ENCODE assay signal across 1 cellular context in genomic region chr9:95459867-95460626, GRCh38.
TF ChIP-seq lines count a peak whose summit lies in the region.

No MANE protein-coding gene starts in this region.

TF ChIP-seq in WTC11, 78 proteins besides CTCF, POLR2A, EP300 and RAD21 (continued from another document):
- TF ChIP-seq, protein P1, sequence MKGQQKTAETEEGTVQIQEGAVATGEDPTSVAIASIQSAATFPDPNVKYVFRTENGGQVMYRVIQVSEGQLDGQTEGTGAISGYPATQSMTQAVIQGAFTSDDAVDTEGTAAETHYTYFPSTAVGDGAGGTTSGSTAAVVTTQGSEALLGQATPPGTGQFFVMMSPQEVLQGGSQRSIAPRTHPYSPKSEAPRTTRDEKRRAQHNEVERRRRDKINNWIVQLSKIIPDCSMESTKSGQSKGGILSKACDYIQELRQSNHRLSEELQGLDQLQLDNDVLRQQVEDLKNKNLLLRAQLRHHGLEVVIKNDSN (CRISPR knock-in tag; IDR thresholded peaks at IDR 0.05), result no peak
- TF ChIP-seq ESRRA (CRISPR knock-in tag; IDR thresholded peaks at IDR 0.05; ENCODE audit: borderline replicate concordance), result no peak
- TF ChIP-seq, protein P2, sequence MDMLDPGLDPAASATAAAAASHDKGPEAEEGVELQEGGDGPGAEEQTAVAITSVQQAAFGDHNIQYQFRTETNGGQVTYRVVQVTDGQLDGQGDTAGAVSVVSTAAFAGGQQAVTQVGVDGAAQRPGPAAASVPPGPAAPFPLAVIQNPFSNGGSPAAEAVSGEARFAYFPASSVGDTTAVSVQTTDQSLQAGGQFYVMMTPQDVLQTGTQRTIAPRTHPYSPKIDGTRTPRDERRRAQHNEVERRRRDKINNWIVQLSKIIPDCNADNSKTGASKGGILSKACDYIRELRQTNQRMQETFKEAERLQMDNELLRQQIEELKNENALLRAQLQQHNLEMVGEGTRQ (CRISPR knock-in tag; IDR thresholded peaks at IDR 0.05), result no peak
- no peak for TF ChIP-seq MXD4 (CRISPR knock-in tag; IDR thresholded peaks at IDR 0.05; ENCODE audit: borderline replicate concordance)
- TF ChIP-seq ZNF396 (CRISPR knock-in tag; IDR thresholded peaks at IDR 0.05; ENCODE audit: borderline replicate concordance), result no peak
